ENCODE assay signal across 31 cellular contexts in the genomic region with DNA sequence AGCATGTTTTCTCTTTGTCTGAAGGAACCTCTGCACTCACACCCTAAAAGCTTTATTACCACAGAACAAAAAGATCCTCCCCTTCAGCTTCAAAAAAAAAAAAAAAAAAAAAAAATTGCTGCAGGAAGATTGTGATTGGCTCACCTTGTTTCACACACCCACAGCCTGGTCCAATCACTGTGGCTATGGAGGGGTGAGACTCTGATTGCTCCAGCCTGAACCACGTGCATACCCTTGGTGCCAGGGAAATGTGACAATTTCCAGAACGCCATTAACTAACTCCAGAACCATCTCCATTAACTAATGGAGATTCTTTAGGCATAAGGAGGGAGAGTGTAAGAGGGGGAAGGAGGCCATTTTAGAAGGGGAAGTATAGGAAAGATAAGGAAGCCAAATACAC.
"Had no signal": no experiment of that assay in that cellular context is flagged by ENCODE, and none has a peak within 500 bp of the region (broad histone marks: within the 10 kb centered on the region; RNA-seq: fewer than 3 reads in every experiment).

No MANE protein-coding gene starts in this region.

- H3K27ac ChIP-seq: ascending aorta, coronary artery, dorsolateral prefrontal cortex, gastrocnemius medialis, hepatocyte, left lung, lower lobe of right lung, right atrium auricular region, stomach, tibial artery, upper lobe of right lung had no signal

- H3K27me3 Mint-ChIP-seq: activated naive CD4-positive, alpha-beta T cell treated with anti-CD3 and anti-CD28 coated beads, Interleukin-2, amount 10 ng/mL, durations not matched to agents 7 days and 5 days; activated naive CD8-positive, alpha-beta T cell treated with anti-CD3 and anti-CD28 coated beads, Interleukin-2, amount 10 ng/mL, durations not matched to agents 7 days and 5 days; activated T-cell treated with anti-CD3 and anti-CD28 coated beads, Interleukin-2, amount 50 U/mL, for 24 hours; brain had no signal

- H3K27ac Mint-ChIP-seq: activated naive CD4-positive, alpha-beta T cell treated with anti-CD3 and anti-CD28 coated beads, Interleukin-2, amount 10 ng/mL, durations not matched to agents 7 days and 5 days; activated naive CD8-positive, alpha-beta T cell treated with anti-CD3 and anti-CD28 coated beads, Interleukin-2, amount 10 ng/mL, durations not matched to agents 7 days and 5 days; activated T-cell treated with anti-CD3 and anti-CD28 coated beads, Interleukin-2, amount 50 U/mL, for 24 hours; brain; effector memory CD8-positive, alpha-beta T cell; naive thymus-derived CD8-positive, alpha-beta T cell; stimulated activated memory B cell treated with anti-CD40 and anti-IgM and Interleukin-4, amounts not matched to agents 10 μg/mL and 1 μg/mL and 100 μg/mL, for 72 hours had no signal

- H3K36me3 Mint-ChIP-seq: activated naive CD4-positive, alpha-beta T cell treated with anti-CD3 and anti-CD28 coated beads, Interleukin-2, amount 10 ng/mL, durations not matched to agents 7 days and 5 days; activated naive CD8-positive, alpha-beta T cell treated with anti-CD3 and anti-CD28 coated beads, Interleukin-2, amount 10 ng/mL, durations not matched to agents 7 days and 5 days; brain; stimulated activated memory B cell treated with anti-CD40 and anti-IgM and Interleukin-4, amounts not matched to agents 10 μg/mL and 1 μg/mL and 100 μg/mL, for 72 hours had no signal

- H3K9me3 ChIP-seq: ascending aorta, gastrocnemius medialis, left lung, lower lobe of right lung, right atrium auricular region, tibial artery, upper lobe of right lung had no signal

- H2AFZ ChIP-seq: hepatocyte had no signal

- H3K4me1 ChIP-seq: ascending aorta, gastrocnemius medialis, left lung, lower lobe of right lung, right atrium auricular region, stomach, tibial artery, upper lobe of right lung had no signal

- H3K4me2 ChIP-seq: hepatocyte, smooth muscle cell had no signal

- ATAC-seq: effector memory CD8-positive, alpha-beta T cell; gastrocnemius medialis; left lung; lower lobe of right lung; naive thymus-derived CD8-positive, alpha-beta T cell; stimulated activated memory B cell treated with anti-CD40 and anti-IgM and Interleukin-4, amounts not matched to agents 10 μg/mL and 1 μg/mL and 100 μg/mL, for 72 hours; upper lobe of right lung had no signal

- H3K4me3 Mint-ChIP-seq: activated naive CD4-positive, alpha-beta T cell treated with anti-CD3 and anti-CD28 coated beads, Interleukin-2, amount 10 ng/mL, durations not matched to agents 7 days and 5 days; activated naive CD8-positive, alpha-beta T cell treated with anti-CD3 and anti-CD28 coated beads, Interleukin-2, amount 10 ng/mL, durations not matched to agents 7 days and 5 days; activated T-cell treated with anti-CD3 and anti-CD28 coated beads, Interleukin-2, amount 50 U/mL, for 24 hours; brain; effector memory CD8-positive, alpha-beta T cell; naive thymus-derived CD8-positive, alpha-beta T cell; neural crest cell; stimulated activated memory B cell treated with anti-CD40 and anti-IgM and Interleukin-4, amounts not matched to agents 10 μg/mL and 1 μg/mL and 100 μg/mL, for 72 hours had no signal

- H3K4me1 Mint-ChIP-seq: activated naive CD4-positive, alpha-beta T cell treated with anti-CD3 and anti-CD28 coated beads, Interleukin-2, amount 10 ng/mL, durations not matched to agents 7 days and 5 days; neural crest cell; stimulated activated memory B cell treated with anti-CD40 and anti-IgM and Interleukin-4, amounts not matched to agents 10 μg/mL and 1 μg/mL and 100 μg/mL, for 72 hours had no signal

- H3K4me3 ChIP-seq: ascending aorta, coronary artery, dorsolateral prefrontal cortex, gastrocnemius medialis, hepatocyte, left lung, lower lobe of right lung, right atrium auricular region, smooth muscle cell, stomach, tibial artery, upper lobe of right lung had no signal

- H3K36me3 ChIP-seq: ascending aorta, gastrocnemius medialis, left lung, lower lobe of right lung, right atrium auricular region, stomach, tibial artery, upper lobe of right lung had no signal

- H3K27me3 ChIP-seq: ascending aorta, dorsolateral prefrontal cortex, gastrocnemius medialis, hepatocyte, left lung, right atrium auricular region, stomach, tibial artery, upper lobe of right lung had no signal

- H3K9me3 Mint-ChIP-seq: activated naive CD4-positive, alpha-beta T cell treated with anti-CD3 and anti-CD28 coated beads, Interleukin-2, amount 10 ng/mL, durations not matched to agents 7 days and 5 days; activated naive CD8-positive, alpha-beta T cell treated with anti-CD3 and anti-CD28 coated beads, Interleukin-2, amount 10 ng/mL, durations not matched to agents 7 days and 5 days; activated T-cell treated with anti-CD3 and anti-CD28 coated beads, Interleukin-2, amount 50 U/mL, for 24 hours; effector memory CD8-positive, alpha-beta T cell; naive thymus-derived CD8-positive, alpha-beta T cell had no signal

- H3K79me2 ChIP-seq: hepatocyte had no signal

- DNase-seq: activated CD4-positive, alpha-beta T cell treated with anti-CD3 and anti-CD28 coated beads for 4 hours; activated CD4-positive, alpha-beta T cell treated with anti-CD3 and anti-CD28 coated beads, Interleukin-2, amount 50 U/mL, for 4 hours; activated gamma-delta T cell; activated naive CD4-positive, alpha-beta T cell treated with anti-CD3 and anti-CD28 coated beads, Interleukin-2, amount 10 ng/mL, durations not matched to agents 7 days and 5 days; activated naive CD8-positive, alpha-beta T cell treated with anti-CD3 and anti-CD28 coated beads, Interleukin-2, amount 10 ng/mL, durations not matched to agents 7 days and 5 days; activated T-cell treated with anti-CD3 and anti-CD28 coated beads, Interleukin-2, amount 50 U/mL, for 24 hours; dorsolateral prefrontal cortex; effector memory CD8-positive, alpha-beta T cell; erythroblast; gastrocnemius medialis; glutamatergic neuron; kidney glomerular epithelial cell; left lung; lower lobe of right lung; mesenchymal stem cell; naive thymus-derived CD8-positive, alpha-beta T cell; occipital lobe; stimulated activated CD4-positive, alpha-beta T cell treated with anti-CD3 and anti-CD28 coated beads, Interleukin-1b, Interleukin-23, amount 100 ng/mL, for 48 hours; stimulated activated CD4-positive, alpha-beta T cell treated with anti-CD3 and anti-CD28 coated beads, Interleukin-4, amount 100 ng/mL, for 4 hours; stimulated activated CD8-positive, alpha-beta memory T cell treated with anti-CD3 and anti-CD28 coated beads, Interleukin-4, amount 100 ng/mL, for 48 hours; stomach; tibial artery; upper lobe of right lung had no signal
